Comparison of ENCODE assay signal across 17 cellular contexts in the genomic region with DNA sequence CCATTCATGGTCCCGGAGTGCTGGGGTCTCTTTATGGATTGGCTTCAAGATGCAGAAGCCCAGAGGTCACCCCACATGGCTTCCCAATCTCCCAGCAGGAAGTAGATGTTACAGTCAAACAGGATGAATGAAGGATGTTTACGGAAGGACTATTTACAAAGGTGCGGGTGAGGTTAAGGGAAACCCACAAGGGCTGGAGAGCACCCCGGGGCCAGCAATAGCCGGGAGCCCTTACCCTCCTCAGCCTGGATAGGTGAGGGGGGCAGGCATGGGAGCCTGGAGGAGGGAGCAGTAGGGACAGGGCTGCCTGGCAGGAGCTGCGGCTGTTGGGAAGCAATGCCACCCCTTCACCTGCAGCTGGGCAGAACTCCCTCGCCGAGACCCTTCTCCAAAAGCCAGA. TPM values are rescaled to one million over a fixed set of nuclear protein-coding genes. Genes with fewer than 3 reads are reported as not detected.
DNase-seq lines count a peak whose midpoint lies in the region; ATAC-seq, FAIRE-seq and TF ChIP-seq lines count a peak whose summit lies in the region.
"Had no signal": no experiment of that assay in that cellular context is flagged by ENCODE, and none has a peak within 500 bp of the region (broad histone marks: within the 10 kb centered on the region; RNA-seq: fewer than 3 reads in every experiment).

No MANE protein-coding gene starts in this region.

- peak; percentile 46 for ATAC-seq in left colon
- ATAC-seq in sciatic nerve: peak; percentile 25
- ATAC-seq in activated T-cell treated with anti-CD3 and anti-CD28 coated beads, Interleukin-2, amount 50 U/mL, for 4 hours: no peak

- no peaks in the 10 kb centered on the region for H3K36me3 Mint-ChIP-seq in activated T-cell treated with anti-CD3 and anti-CD28 coated beads, Interleukin-2, amount 50 U/mL, for 4 hours (ENCODE audit: insufficient read depth)
- H3K36me3 Mint-ChIP-seq: CD4-positive, CD25-positive, alpha-beta regulatory T cell had no signal

- no peak overlapping the region for H3K4me3 Mint-ChIP-seq in activated T-cell treated with anti-CD3 and anti-CD28 coated beads, Interleukin-2, amount 50 U/mL, for 4 hours
- H3K4me3 Mint-ChIP-seq: CD4-positive, CD25-positive, alpha-beta regulatory T cell; H9 had no signal

- H3K4me1 Mint-ChIP-seq in activated T-cell treated with anti-CD3 and anti-CD28 coated beads, Interleukin-2, amount 50 U/mL, for 4 hours (ENCODE audit: low read depth): no peaks in the 10 kb centered on the region
- H3K4me1 Mint-ChIP-seq: CD4-positive, CD25-positive, alpha-beta regulatory T cell had no signal

- peaks cover 5% of the 10 kb centered on the region for H3K27me3 Mint-ChIP-seq in activated T-cell treated with anti-CD3 and anti-CD28 coated beads, Interleukin-2, amount 50 U/mL, for 4 hours (ENCODE audit: low read depth)

- TF ChIP-seq CTCF in VCaP (conservative IDR thresholded peaks at IDR 0.05): no peak

- no peak for FAIRE-seq in H54 (lab: Jason Lieb, UNC)
- FAIRE-seq: GM12878 had no signal

- peak overlapping the region; percentile 42 for H3K27ac ChIP-seq in VCaP
- H3K27ac ChIP-seq: BLaER1 treated with 17β-estradiol and CSF1 and Interleukin-3, amounts not matched to agents 10 nM and 100 nM; GM23248 had no signal

- DNase-seq in NCI-H2107 treated with DMSO at 0.1 percent for 48 hours (lab: John Stamatoyannopoulos, UW; ENCODE audit: unreplicated experiment): peak; percentile 3
- no peak for DNase-seq in NCI-H2107 (lab: John Stamatoyannopoulos, UW)
- DNase-seq in left colon: no peak
- no peak for DNase-seq in sciatic nerve (ENCODE audit: low spot score)
- DNase-seq in H54 (ENCODE audit: insufficient read length, low spot score): no peak
- DNase-seq in activated T-cell treated with anti-CD3 and anti-CD28 coated beads, Interleukin-2, amount 50 U/mL, for 4 hours: no peak
- DNase-seq: ACHN; CD4-positive, CD25-positive, alpha-beta regulatory T cell; DMS79; GM23248; H9 had no signal

- no peak for TF ChIP-seq POLR2A in H54 (IDR thresholded peaks at IDR 0.05; ENCODE audit: low read depth, low read length)

- no peaks in the 10 kb centered on the region for H3K9me3 Mint-ChIP-seq in activated T-cell treated with anti-CD3 and anti-CD28 coated beads, Interleukin-2, amount 50 U/mL, for 4 hours
- H3K9me3 Mint-ChIP-seq: CD4-positive, CD25-positive, alpha-beta regulatory T cell; H9 had no signal

- intact Hi-C loops in left colon (cut with DNase I, micrococcal nuclease): no loop called here
- intact Hi-C loops in sciatic nerve (cut with DNase I): no loop called here

RNA-seq across cellular contexts. Expression of gene CACNG1, which starts 24.5 kb away (rescaled TPM):
- not detected for total RNA-seq in left colon
- total RNA-seq in sciatic nerve: not detected
- not detected for total RNA-seq in activated T-cell treated with anti-CD3 and anti-CD28 coated beads, Interleukin-2, amount 50 U/mL, for 4 hours
- total RNA-seq: A172; CD4-positive, CD25-positive, alpha-beta regulatory T cell; G401; GM12878; GM23248; H9; HT-29 had no signal

RNA-seq across cellular contexts. Expression of gene CACNG4, which starts 55.3 kb away (rescaled TPM):
- under 1 TPM; 0.15 to 0.25 TPM for total RNA-seq in left colon
- total RNA-seq in sciatic nerve: 0.36 TPM
- under 1 TPM in 1 of 3 donors, not detected in 2; 0.05 TPM for total RNA-seq in activated T-cell treated with anti-CD3 and anti-CD28 coated beads, Interleukin-2, amount 50 U/mL, for 4 hours
- total RNA-seq: CD4-positive, CD25-positive, alpha-beta regulatory T cell; GM23248 had no signal

Comparison
In these comparisons a context has a peak if more than half of its experiments do, and no peak if none do; other contexts are left out.
1. ATAC-seq: peak in left colon (single experiment) and sciatic nerve (single experiment); none in activated T-cell treated with anti-CD3 and anti-CD28 coated beads, Interleukin-2, amount 50 U/mL, for 4 hours (0 of 2).